8 cellular contexts compared by ENCODE assay signal in genomic region chr15:82445420-82445819, GRCh38. TPM values are rescaled to one million over a fixed set of nuclear protein-coding genes. Genes with fewer than 3 reads are reported as not detected.
A peak's percentile ranks its signal among the peaks of the same experiment; 100 is the strongest.
DNase-seq lines count a peak whose midpoint lies in the region; ATAC-seq and TF ChIP-seq lines count a peak whose summit lies in the region.
"Not testable (repeated sequence)": the region's sequence is repeated elsewhere in the genome, so short reads cannot be mapped to it uniquely, and the experiment has no call there.

No MANE protein-coding gene starts in this region.

- H3K4me3 ChIP-seq in HUES6 (ENCODE audit: low read depth, low read length) (peak overlapping the region; percentile 55), epithelial cell of esophagus (ENCODE audit: low read length) (peak overlapping the region; percentile 37), kidney epithelial cell (ENCODE audit: low read depth, low read length) (peak overlapping the region; percentile 12), prostate gland (peak overlapping the region; percentile 32)

- H3K27me3 Mint-ChIP-seq in activated naive CD4-positive, alpha-beta T cell treated with anti-CD3 and anti-CD28 coated beads, Interleukin-2, amount 50 U/mL, for 24 hours; stimulated activated naive CD8-positive, alpha-beta T cell treated with anti-CD3 and anti-CD28 coated beads, Interleukin-15, amount 100 ng/mL, for 72 hours: not testable (repeated sequence)

- not testable (repeated sequence) for DNase-seq in AG09319 (ENCODE audit: extremely low read depth, low read depth); epithelial cell of esophagus (ENCODE audit: low read depth); kidney epithelial cell (ENCODE audit: low read depth)
- DNase-seq in activated CD4-positive, alpha-beta T cell treated with anti-CD3 and anti-CD28 coated beads for 4 hours = peak; percentile 26 to 40
- peak; percentile 4 for DNase-seq in prostate gland (ENCODE audit: low spot score)
- DNase-seq in stimulated activated naive CD8-positive, alpha-beta T cell treated with anti-CD3 and anti-CD28 coated beads, Interleukin-15, amount 100 ng/mL, for 72 hours = peak; percentile 34 to 61

- not testable (repeated sequence) for H3K27ac Mint-ChIP-seq in activated naive CD4-positive, alpha-beta T cell treated with anti-CD3 and anti-CD28 coated beads, Interleukin-2, amount 50 U/mL, for 24 hours
- peak overlapping the region in 1 of 2 donors; percentile 48 for H3K27ac Mint-ChIP-seq in stimulated activated naive CD8-positive, alpha-beta T cell treated with anti-CD3 and anti-CD28 coated beads, Interleukin-15, amount 100 ng/mL, for 72 hours

- H3K4me1 ChIP-seq in HUES6 (ENCODE audit: control insufficient read depth, insufficient read depth, low read length); prostate gland (replicated peaks): not testable (repeated sequence)

- H3K9me3 ChIP-seq in HUES6 (ENCODE audit: control insufficient read depth, insufficient read depth, low read depth, low read length); prostate gland: not testable (repeated sequence)

- H3K36me3 Mint-ChIP-seq in activated naive CD4-positive, alpha-beta T cell treated with anti-CD3 and anti-CD28 coated beads, Interleukin-2, amount 50 U/mL, for 24 hours = not testable (repeated sequence)

- H3K9ac ChIP-seq in HUES6 (ENCODE audit: low read length) = peak overlapping the region; percentile 26

- not testable (repeated sequence) for H3K9me3 Mint-ChIP-seq in activated naive CD4-positive, alpha-beta T cell treated with anti-CD3 and anti-CD28 coated beads, Interleukin-2, amount 50 U/mL, for 24 hours; stimulated activated naive CD8-positive, alpha-beta T cell treated with anti-CD3 and anti-CD28 coated beads, Interleukin-15, amount 100 ng/mL, for 72 hours

- not testable (repeated sequence) for ATAC-seq in stimulated activated naive CD8-positive, alpha-beta T cell treated with anti-CD3 and anti-CD28 coated beads, Interleukin-15, amount 100 ng/mL, for 72 hours

- intact Hi-C loops in prostate gland (cut with DNase I) = not testable (repeated sequence)

- not testable (repeated sequence) for TF ChIP-seq POLR2A in prostate gland (IDR thresholded peaks at IDR 0.05)

- H3K4me1 Mint-ChIP-seq in activated naive CD4-positive, alpha-beta T cell treated with anti-CD3 and anti-CD28 coated beads, Interleukin-2, amount 50 U/mL, for 24 hours; stimulated activated naive CD8-positive, alpha-beta T cell treated with anti-CD3 and anti-CD28 coated beads, Interleukin-15, amount 100 ng/mL, for 72 hours: not testable (repeated sequence)

- H3K36me3 ChIP-seq in HUES6 (ENCODE audit: control insufficient read depth, insufficient read depth, low read length); kidney epithelial cell (ENCODE audit: control insufficient read depth, insufficient read depth, low read length); prostate gland: not testable (repeated sequence)

- peak overlapping the region; percentile 19 for H3K4me3 Mint-ChIP-seq in activated naive CD4-positive, alpha-beta T cell treated with anti-CD3 and anti-CD28 coated beads, Interleukin-2, amount 50 U/mL, for 24 hours
- H3K4me3 Mint-ChIP-seq in stimulated activated naive CD8-positive, alpha-beta T cell treated with anti-CD3 and anti-CD28 coated beads, Interleukin-15, amount 100 ng/mL, for 72 hours = peak overlapping the region in 1 of 2 donors; percentile 55

- not testable (repeated sequence) for H3K27ac ChIP-seq in HUES6 (ENCODE audit: low read depth, low read length)
- H3K27ac ChIP-seq in prostate gland = peak overlapping the region in 1 of 2 donors; percentile 77

- not testable (repeated sequence) for H3K27me3 ChIP-seq in HUES6 (ENCODE audit: control insufficient read depth, insufficient read depth, low read length); kidney epithelial cell (ENCODE audit: control insufficient read depth, insufficient read depth, low read length); prostate gland (replicated peaks; ENCODE audit: insufficient read depth)

- TF ChIP-seq CTCF in AG09319 (IDR thresholded peaks at IDR 0.05; ENCODE audit: low read depth, low read length) = peak; percentile 11; the same call in 1 of the 2 replicates
- TF ChIP-seq CTCF in epithelial cell of esophagus (IDR thresholded peaks at IDR 0.05; ENCODE audit: insufficient read depth, low read depth, low read length, missing control alignments); kidney epithelial cell (IDR thresholded peaks at IDR 0.05; ENCODE audit: insufficient read depth, low read length, poor library complexity, severe bottlenecking): not testable (repeated sequence)
- TF ChIP-seq CTCF in prostate gland (IDR thresholded peaks at IDR 0.05) = peak in 1 of 4 experiments; percentile 22

- WGBS in prostate gland = under 1% methylated on average over 21 of the region's 32 CpGs

RNA-seq across cellular contexts. Expression of gene GOLGA6L9, which starts 15.8 kb away (rescaled TPM):
- total RNA-seq in kidney epithelial cell (4.3 and 4.9 TPM in 2 replicates), prostate gland (1 to 10 TPM; 3.6 to 5.4 TPM)
